Comparison of ENCODE assay signal across 19 cellular contexts in genomic region chr5:126097881-126098280, GRCh38.
DNase-seq lines count a peak whose midpoint lies in the region; ATAC-seq, FAIRE-seq and TF ChIP-seq lines count a peak whose summit lies in the region.
"Had no signal": no experiment of that assay in that cellular context is flagged by ENCODE, and none has a peak within 500 bp of the region (broad histone marks: within the 10 kb centered on the region; RNA-seq: fewer than 3 reads in every experiment).

No MANE protein-coding gene starts in this region.

- H3K9me3 ChIP-seq in SK-N-SH (no peaks in the 10 kb centered on the region), osteoblast (ENCODE audit: low read depth, low read length) (no peaks in the 10 kb centered on the region)
- H3K9me3 ChIP-seq: A549, BLaER1, HAP-1 had no signal

- no peak for TF ChIP-seq POLR2A in H54 (IDR thresholded peaks at IDR 0.05; ENCODE audit: low read depth, low read length)

- H3K27ac ChIP-seq in SK-N-SH (ENCODE audit: low read depth in 2 of 2, low read length in 1 of 2) (peak overlapping the region; percentile 65 to 93), osteoblast (ENCODE audit: low read depth, low read length) (peak overlapping the region; percentile 26)
- H3K27ac ChIP-seq: 22Rv1, A549, BLaER1 had no signal

- CTCF ChIA-PET in SK-N-SH (lab: Yijun Ruan, JAX): interaction anchor here (0.7 to 1.1 kb wide), 2 partner anchors 53 to 833 kb away, joined by 3 read pairs; no protein-coding TSS in a partner anchor

- no peak for ATAC-seq in SK-N-SH treated with all-trans-retinoic acid at 6 μM for 48 hours
- no peak for ATAC-seq in GM18907 (IDR thresholded peaks at IDR 0.05; ENCODE audit: unreplicated experiment)
- ATAC-seq: A549, GM12878 had no signal

- H3K9me3 Mint-ChIP-seq in chondrocyte (ENCODE audit: low read depth): peaks cover 3% of the 10 kb centered on the region

- H3F3A ChIP-seq in SK-N-SH (replicated peaks; ENCODE audit: insufficient read depth): peaks cover 4% of the 10 kb centered on the region

- POLR2A ChIA-PET in SK-N-SH (lab: Yijun Ruan, JAX): no interaction called here

- peak overlapping the region; percentile 44 for H2AFZ ChIP-seq in SK-N-SH (ENCODE audit: low read depth)
- no peak overlapping the region for H2AFZ ChIP-seq in osteoblast (ENCODE audit: low read length)

- no peak for TF ChIP-seq RAD21 in SK-N-SH (IDR thresholded peaks at IDR 0.05; ENCODE audit: low read length)

- no peaks in the 10 kb centered on the region for H3K79me2 ChIP-seq in SK-N-SH (ENCODE audit: insufficient read depth)
- H3K79me2 ChIP-seq in osteoblast (ENCODE audit: insufficient read depth, low read length): no peaks in the 10 kb centered on the region

- no peaks in the 10 kb centered on the region for H3K9me2 ChIP-seq in SK-N-SH

- TF ChIP-seq CTCF in SK-N-SH (IDR thresholded peaks at IDR 0.05) (no peak), chondrocyte (IDR thresholded peaks at IDR 0.05) (no peak), fibroblast of the aortic adventitia (IDR thresholded peaks at IDR 0.05; ENCODE audit: insufficient read depth, low read length) (no peak), osteoblast (IDR thresholded peaks at IDR 0.05; ENCODE audit: extremely low read depth, low read depth, low read length) (no peak)

- DNase-seq in SK-N-SH (no peak), chondrocyte (ENCODE audit: low spot score) (no peak), fibroblast of the aortic adventitia (ENCODE audit: low read depth) (peak; percentile 15), osteoblast (ENCODE audit: insufficient read length, low spot score, missing footprints) (no peak), H54 (ENCODE audit: insufficient read length, low spot score) (no peak), NCI-H524 (lab: John Stamatoyannopoulos, UW) (no peak)
- DNase-seq: Calu3; CD4-positive, alpha-beta memory T cell; DMS53; DND-41 had no signal

- H3K4me3 ChIP-seq in SK-N-SH (ENCODE audit: low read depth in 2 of 2, low read length in 1 of 2) (no peak overlapping the region), fibroblast of the aortic adventitia (ENCODE audit: low read depth, low read length) (no peak overlapping the region), osteoblast (ENCODE audit: insufficient read depth, low read length) (no peak overlapping the region)
- H3K4me3 ChIP-seq: A549, BLaER1, GM12878, HAP-1 had no signal

- no peaks in the 10 kb centered on the region for H3K36me3 ChIP-seq in SK-N-SH (replicated peaks in 1 of 2; ENCODE audit: control insufficient read depth in 1 of 2, insufficient read depth in 2 of 2, low read length in 1 of 2)
- no peaks in the 10 kb centered on the region for H3K36me3 ChIP-seq in osteoblast (ENCODE audit: insufficient read depth, low read length)
- H3K36me3 ChIP-seq: BLaER1, HAP-1 had no signal

- TF ChIP-seq EP300 in SK-N-SH (IDR thresholded peaks at IDR 0.05; ENCODE audit: borderline replicate concordance in 1 of 2, low read depth in 1 of 2, low read length in 1 of 2): no peak

- H3K4me3 Mint-ChIP-seq in chondrocyte (ENCODE audit: unreplicated experiment): no peak overlapping the region
- H3K4me3 Mint-ChIP-seq: CD14-positive monocyte; CD4-positive, alpha-beta memory T cell had no signal

- H3K4me2 ChIP-seq in SK-N-SH: 0 out of 2 replicates have a peak overlapping the region, but pooled peaks have one; percentile 16
- peak overlapping the region; percentile 2 for H3K4me2 ChIP-seq in osteoblast (ENCODE audit: insufficient read depth, low read length)
- H3K4me2 ChIP-seq: A549, BLaER1 had no signal

- WGBS in SK-N-SH (ENCODE audit: low lambda C conversion rate): 52% methylated on average over 1 of the region's 1 CpG

- H3K27ac Mint-ChIP-seq in chondrocyte (ENCODE audit: unreplicated experiment): peak overlapping the region; percentile 53
- H3K27ac Mint-ChIP-seq: CD14-positive monocyte; CD4-positive, alpha-beta memory T cell had no signal

- H3K36me3 Mint-ChIP-seq in chondrocyte (ENCODE audit: low read depth): no peaks in the 10 kb centered on the region
- H3K36me3 Mint-ChIP-seq: CD14-positive monocyte; CD4-positive, alpha-beta memory T cell had no signal

- H3K27me3 ChIP-seq in SK-N-SH (ENCODE audit: insufficient read depth) (no peaks in the 10 kb centered on the region), osteoblast (ENCODE audit: insufficient read depth, low read length) (no peaks in the 10 kb centered on the region)
- H3K27me3 ChIP-seq: BLaER1 had no signal

- H3K4me1 ChIP-seq in SK-N-SH (ENCODE audit: control insufficient read depth in 1 of 2, insufficient read depth in 2 of 2, low read depth in 1 of 2, low read length in 1 of 2) (peaks cover 6 to 23% of the 10 kb centered on the region in 2 experiments; a peak in 3 of 4 replicates), osteoblast (ENCODE audit: insufficient read depth, low read length) (peaks cover 11% of the 10 kb centered on the region)
- H3K4me1 ChIP-seq: A549, BLaER1, HAP-1 had no signal

- H3K9ac ChIP-seq in SK-N-SH: no peak overlapping the region
- H3K9ac ChIP-seq: BLaER1 had no signal

- FAIRE-seq in H54 (lab: Jason Lieb, UNC): no peak
- FAIRE-seq: A549, GM12878, H1 had no signal

- H4K20me1 ChIP-seq in SK-N-SH (ENCODE audit: insufficient read depth) (no peaks in the 10 kb centered on the region), osteoblast (ENCODE audit: insufficient read depth, low read length) (no peaks in the 10 kb centered on the region)
- H4K20me1 ChIP-seq: BLaER1 had no signal

- peaks cover 19% of the 10 kb centered on the region for H3K4me1 Mint-ChIP-seq in chondrocyte (ENCODE audit: low read depth)
- H3K4me1 Mint-ChIP-seq: CD14-positive monocyte; CD4-positive, alpha-beta memory T cell had no signal

- H3K27me3 Mint-ChIP-seq in chondrocyte (ENCODE audit: low read depth): no peaks in the 10 kb centered on the region
- H3K27me3 Mint-ChIP-seq: CD4-positive, alpha-beta memory T cell had no signal

TF ChIP-seq in SK-N-SH, 30 proteins besides CTCF, POLR2A, EP300 and RAD21 (continues in another document):
- TF ChIP-seq GABPA (IDR thresholded peaks at IDR 0.05; ENCODE audit: low read depth) (no peak), NFIC (IDR thresholded peaks at IDR 0.05; ENCODE audit: borderline replicate concordance) (no peak), FOXM1 (IDR thresholded peaks at IDR 0.05; ENCODE audit: low read depth) (no peak), NRF1 (IDR thresholded peaks at IDR 0.05; ENCODE audit: low read depth, low read length) (no peak), SMC3 (IDR thresholded peaks at IDR 0.05; ENCODE audit: low read depth, low read length) (no peak), POLR2AphosphoS5 (IDR thresholded peaks at IDR 0.05; ENCODE audit: low read depth, low read length) (no peak), SIN3A (IDR thresholded peaks at IDR 0.05; ENCODE audit: borderline replicate concordance, low read depth, low read length) (no peak), MEF2A (IDR thresholded peaks at IDR 0.05; ENCODE audit: borderline replicate concordance, low read depth) (no peak), FOSL2 (IDR thresholded peaks at IDR 0.05; ENCODE audit: borderline replicate concordance, low read depth) (no peak), IRF3 (IDR thresholded peaks at IDR 0.05; ENCODE audit: low read depth, low read length) (no peak), FOXJ3 (CRISPR knock-in tag; IDR thresholded peaks at IDR 0.05) (no peak), RFX5 (IDR thresholded peaks at IDR 0.05; ENCODE audit: low read length) (no peak)

TF ChIP-seq in SK-N-SH treated with all-trans-retinoic acid at 6 μM for 48 hours, 23 proteins besides CTCF, POLR2A, EP300 and RAD21:
- TF ChIP-seq OSR1 (CRISPR knock-in tag; IDR thresholded peaks at IDR 0.05) (no peak), ZFP30 (CRISPR knock-in tag; IDR thresholded peaks at IDR 0.05) (no peak), ZNF565 (CRISPR knock-in tag; conservative IDR thresholded peaks at IDR 0.05; ENCODE audit: low read depth) (no peak)
